In the genomic region with DNA sequence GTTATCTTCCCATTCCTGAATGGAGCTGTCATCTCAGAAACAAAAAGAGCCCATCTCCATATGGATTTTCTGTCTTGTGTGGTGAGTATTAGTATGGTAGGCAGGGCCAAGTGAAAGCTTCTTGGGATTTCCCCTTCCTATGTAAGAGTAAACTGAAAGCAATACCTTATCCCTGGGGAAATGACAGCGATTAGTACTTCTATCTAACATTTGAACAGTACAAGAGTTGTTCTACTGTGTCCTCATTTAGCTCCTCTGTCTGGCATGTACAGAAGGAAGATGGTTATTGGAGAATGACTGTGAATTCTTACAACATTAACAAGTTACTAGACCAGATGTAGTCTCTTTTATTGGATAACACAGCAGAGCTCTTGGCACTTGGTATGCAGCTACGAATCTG, we compare ENCODE assay signal across 18 cellular contexts. TPM values are rescaled to one million over a fixed set of nuclear protein-coding genes. Genes with fewer than 3 reads are reported as not detected.
"Had no signal": no experiment of that assay in that cellular context is flagged by ENCODE, and none has a peak within 500 bp of the region (broad histone marks: within the 10 kb centered on the region; RNA-seq: fewer than 3 reads in every experiment).

No MANE protein-coding gene starts in this region.

- H3K27ac ChIP-seq: coronary artery, pancreas, thoracic aorta, tibial nerve, upper lobe of left lung had no signal

- DNase-seq: dermis blood vessel endothelial cell; effector memory CD8-positive, alpha-beta T cell; erythroblast; head of caudate nucleus; natural killer cell; occipital lobe; pancreas; retina; stimulated activated CD4-positive, alpha-beta T cell treated with anti-CD3 and anti-CD28 coated beads, Interleukin-2, amount 100 ng/mL, for 24 hours; stimulated activated CD4-positive, alpha-beta T cell treated with anti-CD3 and anti-CD28 coated beads, Interleukin-4, amount 100 ng/mL, for 24 hours; upper lobe of left lung had no signal

- H3K4me3 ChIP-seq: coronary artery, lung, pancreas, thoracic aorta, tibial nerve, upper lobe of left lung had no signal

- ATAC-seq: effector memory CD8-positive, alpha-beta T cell; natural killer cell; pancreas; sciatic nerve; stimulated activated effector memory CD8-positive, alpha-beta T cell treated with anti-CD3 and anti-CD28 coated beads, Interleukin-12 subunit alpha, Interleukin-12 subunit beta, amount 100 ng/mL, for 72 hours had no signal

- H3K27me3 ChIP-seq: pancreas, tibial nerve, upper lobe of left lung had no signal

- H3K36me3 ChIP-seq: pancreas, thoracic aorta, tibial nerve, upper lobe of left lung had no signal

- H3K4me1 ChIP-seq: pancreas, tibial nerve had no signal

RNA-seq across cellular contexts. Expression of gene TRIL, which starts 17.9 kb away (rescaled TPM):
- total RNA-seq: mononuclear cell had no signal
